Comparison of ENCODE assay signal across 9 cellular contexts in the genomic region with DNA sequence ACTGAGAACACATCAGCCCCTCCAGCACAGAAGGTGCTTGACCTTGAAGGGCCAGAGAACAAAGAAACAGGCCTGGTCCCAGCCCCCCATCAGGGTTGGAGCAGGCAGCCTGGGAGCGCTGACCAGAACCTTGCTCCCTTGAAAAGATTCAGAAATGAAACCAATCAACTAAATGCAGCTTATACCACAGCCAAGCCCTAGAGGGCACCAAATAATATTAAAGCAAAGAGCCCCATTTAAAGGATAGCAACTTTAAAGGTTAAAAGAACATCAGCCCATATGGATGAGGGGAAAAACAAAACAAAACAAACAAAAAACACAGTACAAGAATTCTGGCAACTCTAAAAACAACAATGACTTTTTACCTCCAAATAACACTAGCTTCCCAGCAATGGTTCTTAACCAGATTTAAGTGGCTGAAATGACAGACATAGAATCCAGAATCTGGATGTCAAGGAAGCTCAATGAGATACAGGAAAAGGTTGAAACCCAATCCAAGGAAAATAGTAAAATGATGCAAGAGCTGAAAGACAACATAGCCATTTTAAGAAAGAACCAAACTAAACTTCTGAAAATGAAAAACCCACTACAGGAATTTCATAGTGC.
DNase-seq lines count a peak whose midpoint lies in the region; ATAC-seq and TF ChIP-seq lines count a peak whose summit lies in the region.
"Had no signal": no experiment of that assay in that cellular context is flagged by ENCODE, and none has a peak within 500 bp of the region (broad histone marks: within the 10 kb centered on the region; RNA-seq: fewer than 3 reads in every experiment).

No MANE protein-coding gene starts in this region.

- TF ChIP-seq RAD21 in neural cell (conservative IDR thresholded peaks at IDR 0.05) = no peak

- no peaks in the 10 kb centered on the region; the same call in 1 of the 2 replicates for H3K27me3 ChIP-seq in KMS-11 (ENCODE audit: insufficient read depth, low read depth)
- H3K27me3 ChIP-seq in neural cell (ENCODE audit: insufficient read depth, low read depth, low read length) = no peaks in the 10 kb centered on the region
- H3K27me3 ChIP-seq in esophagus squamous epithelium = no peaks in the 10 kb centered on the region

- H3K9me2 ChIP-seq in neural cell (ENCODE audit: insufficient read depth, low read length) = no peaks in the 10 kb centered on the region

- no peak overlapping the region for H3K4me3 ChIP-seq in KMS-11 (IDR thresholded peaks at IDR 0.05; ENCODE audit: insufficient read depth, low read depth, low read length)
- no peak overlapping the region for H3K4me3 ChIP-seq in neural cell (ENCODE audit: low read length)
- H3K4me3 ChIP-seq in esophagus squamous epithelium = no peak overlapping the region

- H3K4me1 ChIP-seq in KMS-11 (ENCODE audit: low read depth, poor library complexity, severe bottlenecking) (no peaks in the 10 kb centered on the region), esophagus squamous epithelium (no peaks in the 10 kb centered on the region)

- ATAC-seq in HG02938 (IDR thresholded peaks at IDR 0.05; ENCODE audit: unreplicated experiment) = no peak

- H3K4me2 ChIP-seq in KMS-11 (no peak overlapping the region), neural cell (ENCODE audit: low read length) (no peak overlapping the region)

- WGBS in esophagus squamous epithelium, 2 donors = 60% methylated on average over 1 of the region's 1 CpG; no CpG with 5 or more reads in 1 of the 2 donors

- in situ Hi-C loops in T47D (cut with HindIII; ENCODE audit: low pct_unique_long_range_greater_than_20kb, low sequenced_read_pairs) = no loop called here

- TF ChIP-seq EP300 in neural cell (conservative IDR thresholded peaks at IDR 0.05; ENCODE audit: poor library complexity, severe bottlenecking) = no peak

- no peaks in the 10 kb centered on the region for H4K20me1 ChIP-seq in KMS-11 (ENCODE audit: insufficient read depth)
- no peaks in the 10 kb centered on the region for H4K20me1 ChIP-seq in neural cell (ENCODE audit: insufficient read depth)

- H3K9me3 ChIP-seq in neural cell (ENCODE audit: low read length) (peaks cover 4% of the 10 kb centered on the region), esophagus squamous epithelium (no peaks in the 10 kb centered on the region)

- no peak overlapping the region for H2AFZ ChIP-seq in KMS-11 (ENCODE audit: low read depth)
- no peak overlapping the region for H2AFZ ChIP-seq in neural cell (ENCODE audit: low read depth, low read length)

- H3K79me2 ChIP-seq in KMS-11 (ENCODE audit: insufficient read depth, low read depth) = no peaks in the 10 kb centered on the region
- H3K79me2 ChIP-seq in neural cell (replicated peaks; ENCODE audit: insufficient read depth, low read length) = no peaks in the 10 kb centered on the region

- DNase-seq in DMS 273 treated with DMSO at 0.1 percent for 48 hours (lab: John Stamatoyannopoulos, UW) (peak; percentile 18), T47D (ENCODE audit: low read depth in 1 of 2, low spot score in 1 of 2) (peak; percentile 32 to 54), esophagus squamous epithelium (lab: John Stamatoyannopoulos, UW) (no peak), posterior vena cava (ENCODE audit: low spot score) (no peak), ureter (ENCODE audit: low spot score) (no peak)
- DNase-seq: activated CD8-positive, alpha-beta memory T cell treated with anti-CD3 and anti-CD28 coated beads, Interleukin-2, amount 50 U/mL, for 48 hours had no signal

- H3K27ac ChIP-seq in KMS-11 (no peak overlapping the region), neural cell (ENCODE audit: low read length) (no peak overlapping the region), esophagus squamous epithelium (no peak overlapping the region)

- H3K36me3 ChIP-seq in KMS-11 (ENCODE audit: insufficient read depth) = no peaks in the 10 kb centered on the region
- no peaks in the 10 kb centered on the region for H3K36me3 ChIP-seq in neural cell (ENCODE audit: insufficient read depth, low read length)
- H3K36me3 ChIP-seq in esophagus squamous epithelium = no peaks in the 10 kb centered on the region

- TF ChIP-seq CTCF in KMS-11 (conservative IDR thresholded peaks at IDR 0.05; ENCODE audit: low read depth, low read length) (peak; percentile 71), neural cell (IDR thresholded peaks at IDR 0.05; ENCODE audit: poor library complexity, severe bottlenecking) (peak; percentile 25), esophagus squamous epithelium (IDR thresholded peaks at IDR 0.05) (peak in 2 of 6 experiments; percentile 28)

- H3K9ac ChIP-seq in KMS-11 (no peak overlapping the region), neural cell (ENCODE audit: low read length) (no peak overlapping the region)

- intact Hi-C loops in esophagus squamous epithelium (cut with DNase I) = no loop called here
- intact Hi-C loops in posterior vena cava (cut with DNase I) = no loop called here

- no peaks in the 10 kb centered on the region for H3F3A ChIP-seq in neural cell (ENCODE audit: insufficient read depth, low read length, poor library complexity, severe bottlenecking)

- TF ChIP-seq POLR2A in esophagus squamous epithelium (IDR thresholded peaks at IDR 0.05) = no peak

TF ChIP-seq in neural cell, 6 proteins besides CTCF, POLR2A, EP300 and RAD21:
- TF ChIP-seq EZH2 (IDR thresholded peaks at IDR 0.05; ENCODE audit: borderline replicate concordance, insufficient read depth, low read length, poor library complexity, severe bottlenecking) (no peak), SMC3 (conservative IDR thresholded peaks at IDR 0.05; ENCODE audit: poor library complexity) (peak; percentile 24)

Comparison
In these comparisons a context has a peak if more than half of its experiments do, and no peak if none do; other contexts are left out.
1. DNase-seq: peak in DMS 273 treated with DMSO at 0.1 percent for 48 hours (single experiment) and T47D (2 of 2); none in esophagus squamous epithelium (single experiment), posterior vena cava (single experiment) and ureter (single experiment).